ENCODE assay signal across 9 cellular contexts in genomic region chr21:29017639-29018237, GRCh38. TPM values are rescaled to one million over a fixed set of nuclear protein-coding genes. Genes with fewer than 3 reads are reported as not detected.
DNase-seq lines count a peak whose midpoint lies in the region; ATAC-seq and TF ChIP-seq lines count a peak whose summit lies in the region.
"Had no signal": no experiment of that assay in that cellular context is flagged by ENCODE, and none has a peak within 500 bp of the region (broad histone marks: within the 10 kb centered on the region; RNA-seq: fewer than 3 reads in every experiment).

No MANE protein-coding gene starts in this region.

- peak overlapping the region; percentile 76 to 98 for H3K4me3 ChIP-seq in stomach smooth muscle (ENCODE audit: low read length in 2 of 2)
- H3K4me3 ChIP-seq in colonic mucosa: no peak overlapping the region

- DNase-seq in activated CD8-positive, alpha-beta memory T cell treated with anti-CD3 and anti-CD28 coated beads, Interleukin-2, amount 10 ng/mL, durations not matched to agents 7 days and 5 days: no peak
- no peak for DNase-seq in activated CD8-positive, alpha-beta memory T cell treated with anti-CD3 and anti-CD28 coated beads for 24 hours
- peak; percentile 26 for DNase-seq in SKM-1 treated with dmso at 0.1 percent for 144 hours (lab: John Stamatoyannopoulos, UW; ENCODE audit: unreplicated experiment)
- no peak for DNase-seq in foreskin keratinocyte
- DNase-seq in colonic mucosa: no peak
- DNase-seq in NCI-H1092 treated with DMSO at 0.1 percent for 48 hours (lab: John Stamatoyannopoulos, UW): no peak
- DNase-seq: COR-L47 had no signal

- H3K9me3 Mint-ChIP-seq in activated CD8-positive, alpha-beta memory T cell treated with anti-CD3 and anti-CD28 coated beads, Interleukin-2, amount 10 ng/mL, durations not matched to agents 7 days and 5 days (ENCODE audit: low read depth): no peaks in the 10 kb centered on the region

- peak overlapping the region; percentile 73 for H3K27ac Mint-ChIP-seq in activated CD8-positive, alpha-beta memory T cell treated with anti-CD3 and anti-CD28 coated beads, Interleukin-2, amount 10 ng/mL, durations not matched to agents 7 days and 5 days

- H3K36me3 ChIP-seq in stomach smooth muscle (ENCODE audit: control insufficient read depth in 2 of 2, insufficient read depth in 2 of 2, low read length in 2 of 2): no peaks in the 10 kb centered on the region
- no peaks in the 10 kb centered on the region for H3K36me3 ChIP-seq in colonic mucosa

- peak overlapping the region; percentile 80 for H3K27ac ChIP-seq in foreskin keratinocyte
- no peak overlapping the region for H3K27ac ChIP-seq in stomach smooth muscle (ENCODE audit: low read length)
- H3K27ac ChIP-seq in colonic mucosa: no peak overlapping the region

- ATAC-seq in activated CD8-positive, alpha-beta memory T cell treated with anti-CD3 and anti-CD28 coated beads, Interleukin-2, amount 10 ng/mL, durations not matched to agents 7 days and 5 days: no peak
- ATAC-seq in foreskin keratinocyte (no peak), GM18858 (IDR thresholded peaks at IDR 0.05; ENCODE audit: unreplicated experiment) (no peak)

- CTCF ChIA-PET in activated CD8-positive, alpha-beta memory T cell treated with anti-CD3 and anti-CD28 coated beads, Interleukin-2, amount 10 ng/mL, durations not matched to agents 7 days and 5 days (lab: Charles Lee): interaction anchor here (0.9 to 1.7 kb wide), 3 partner anchors 11 to 25 kb away, joined by 4 to 5 read pairs (median 4); partner anchors contain the start of gene LTN1

- H3K9ac ChIP-seq in stomach smooth muscle (ENCODE audit: low read length in 2 of 2): peak overlapping the region in 1 of 2 donors; percentile 68
- no peak overlapping the region for H3K9ac ChIP-seq in colonic mucosa (ENCODE audit: low read depth in 2 of 2, low read length in 2 of 2)

- peaks cover 6% of the 10 kb centered on the region for H3K36me3 Mint-ChIP-seq in activated CD8-positive, alpha-beta memory T cell treated with anti-CD3 and anti-CD28 coated beads, Interleukin-2, amount 10 ng/mL, durations not matched to agents 7 days and 5 days

- H3K4me1 Mint-ChIP-seq in activated CD8-positive, alpha-beta memory T cell treated with anti-CD3 and anti-CD28 coated beads, Interleukin-2, amount 10 ng/mL, durations not matched to agents 7 days and 5 days: peaks cover 36% of the 10 kb centered on the region

- no peaks in the 10 kb centered on the region for H3K27me3 ChIP-seq in foreskin keratinocyte
- no peaks in the 10 kb centered on the region for H3K27me3 ChIP-seq in stomach smooth muscle (ENCODE audit: control insufficient read depth in 1 of 2, insufficient read depth in 2 of 2, low read length in 2 of 2)
- H3K27me3 ChIP-seq in colonic mucosa: no peaks in the 10 kb centered on the region

- TF ChIP-seq CTCF in foreskin keratinocyte (conservative IDR thresholded peaks at IDR 0.05) (no peak), colonic mucosa (IDR thresholded peaks at IDR 0.05) (no peak)

- H3K27me3 Mint-ChIP-seq in activated CD8-positive, alpha-beta memory T cell treated with anti-CD3 and anti-CD28 coated beads, Interleukin-2, amount 10 ng/mL, durations not matched to agents 7 days and 5 days: no peaks in the 10 kb centered on the region

- H3K4me3 Mint-ChIP-seq in activated CD8-positive, alpha-beta memory T cell treated with anti-CD3 and anti-CD28 coated beads, Interleukin-2, amount 10 ng/mL, durations not matched to agents 7 days and 5 days: peak overlapping the region; percentile 75

- H3K9me3 ChIP-seq in stomach smooth muscle (ENCODE audit: control insufficient read depth in 2 of 2, low read length in 2 of 2) (no peaks in the 10 kb centered on the region), colonic mucosa (no peaks in the 10 kb centered on the region)

- intact Hi-C loops in colonic mucosa (cut with DNase I): no loop called here

- H3K4me1 ChIP-seq in foreskin keratinocyte (no peaks in the 10 kb centered on the region), stomach smooth muscle (ENCODE audit: control insufficient read depth, insufficient read depth, low read length) (peaks cover 5% of the 10 kb centered on the region), colonic mucosa (no peaks in the 10 kb centered on the region)

RNA-seq across cellular contexts. Expression of gene RWDD2B, which starts 1.4 kb away (rescaled TPM):
- 10 to 100 TPM in 1 of 2 experiments, 1 to 10 TPM in 1; 6.9 to 12.2 TPM for total RNA-seq in activated CD8-positive, alpha-beta memory T cell treated with anti-CD3 and anti-CD28 coated beads, Interleukin-2, amount 10 ng/mL, durations not matched to agents 7 days and 5 days
- total RNA-seq in foreskin keratinocyte (19.3 and 22.6 TPM in 2 replicates), colonic mucosa (10 to 100 TPM in 1 of 2 donors, 1 to 10 TPM in 1; 8.4 to 11.1 TPM)
- polyA plus RNA-seq in foreskin keratinocyte: 17.7 and 18.3 TPM in 2 replicates

RNA-seq across cellular contexts. Expression of gene USP16, which starts 6.7 kb away (rescaled TPM):
- total RNA-seq in activated CD8-positive, alpha-beta memory T cell treated with anti-CD3 and anti-CD28 coated beads, Interleukin-2, amount 10 ng/mL, durations not matched to agents 7 days and 5 days: 10 to 100 TPM; 26.7 to 35.5 TPM
- 31.8 and 33.0 TPM in 2 replicates for total RNA-seq in foreskin keratinocyte
- polyA plus RNA-seq in foreskin keratinocyte: 11.6 and 14.3 TPM in 2 replicates
- 10 to 100 TPM; 33.3 to 34.2 TPM for total RNA-seq in colonic mucosa

RNA-seq across cellular contexts. Expression of gene LTN1, which starts 25.1 kb away (rescaled TPM):
- 10 to 100 TPM; 24.7 to 27.1 TPM for total RNA-seq in activated CD8-positive, alpha-beta memory T cell treated with anti-CD3 and anti-CD28 coated beads, Interleukin-2, amount 10 ng/mL, durations not matched to agents 7 days and 5 days
- total RNA-seq in foreskin keratinocyte (22.3 and 24.3 TPM in 2 replicates), colonic mucosa (10 to 100 TPM; 21.1 to 33.2 TPM)
- 2.5 and 2.6 TPM in 2 replicates for polyA plus RNA-seq in foreskin keratinocyte

RNA-seq across cellular contexts. Expression of gene CCT8, which starts 55.7 kb away (rescaled TPM):
- total RNA-seq in activated CD8-positive, alpha-beta memory T cell treated with anti-CD3 and anti-CD28 coated beads, Interleukin-2, amount 10 ng/mL, durations not matched to agents 7 days and 5 days: 100 to 1,000 TPM; 235 to 301 TPM
- total RNA-seq in foreskin keratinocyte (236 and 264 TPM in 2 replicates), colonic mucosa (100 to 1,000 TPM; 106 to 190 TPM)
- polyA plus RNA-seq in foreskin keratinocyte: 184 and 228 TPM in 2 replicates
